Comparison of ENCODE assay signal across 19 cellular contexts in the genomic region with DNA sequence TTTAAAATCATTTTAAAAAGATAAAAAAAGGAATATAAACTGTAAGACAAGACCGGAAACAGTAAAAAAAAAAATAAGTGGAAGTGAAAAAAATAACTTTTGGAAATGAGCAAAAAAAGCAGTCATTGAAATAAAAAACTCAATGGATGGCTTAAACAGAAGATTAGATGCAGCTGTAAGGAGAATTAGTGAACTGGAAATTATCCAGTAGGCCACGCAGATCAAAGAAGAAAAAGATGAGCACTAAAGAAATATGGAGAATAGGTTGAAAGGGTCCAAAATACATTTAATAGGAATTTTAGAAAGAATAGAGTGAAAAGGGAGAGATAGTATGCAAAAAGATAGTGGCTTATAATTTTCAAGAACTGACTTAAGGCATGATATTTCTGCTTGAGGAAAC. TPM values are rescaled to one million over a fixed set of nuclear protein-coding genes. Genes with fewer than 3 reads are reported as not detected.
DNase-seq lines count a peak whose midpoint lies in the region; ATAC-seq, FAIRE-seq and TF ChIP-seq lines count a peak whose summit lies in the region.
"Had no signal": no experiment of that assay in that cellular context is flagged by ENCODE, and none has a peak within 500 bp of the region (broad histone marks: within the 10 kb centered on the region; RNA-seq: fewer than 3 reads in every experiment).

No MANE protein-coding gene starts in this region.

- no peaks in the 10 kb centered on the region for H3K27me3 Mint-ChIP-seq in activated naive CD4-positive, alpha-beta T cell treated with anti-CD3 and anti-CD28 coated beads, Interleukin-2, amount 50 U/mL, for 24 hours
- H3K27me3 Mint-ChIP-seq in stimulated activated memory B cell treated with anti-CD40 and anti-IgM and Interleukin-4, amounts not matched to agents 10 μg/mL and 1 μg/mL and 100 μg/mL, for 72 hours = no peaks in the 10 kb centered on the region
- H3K27me3 Mint-ChIP-seq: B cell had no signal

- H4K5ac ChIP-seq in H1 (ENCODE audit: insufficient read length, low read depth, low read length) = no peak overlapping the region

- peaks cover 10% of the 10 kb centered on the region for H3K36me3 Mint-ChIP-seq in activated naive CD4-positive, alpha-beta T cell treated with anti-CD3 and anti-CD28 coated beads, Interleukin-2, amount 50 U/mL, for 24 hours
- peaks cover 14 to 25% of the 10 kb centered on the region in 2 donors for H3K36me3 Mint-ChIP-seq in activated naive CD4-positive, alpha-beta T cell treated with anti-CD3 and anti-CD28 coated beads, Interleukin-2, amount 50 U/mL, for 72 hours
- peaks cover 6% of the 10 kb centered on the region for H3K36me3 Mint-ChIP-seq in stimulated activated memory B cell treated with anti-CD40 and anti-IgM and Interleukin-4, amounts not matched to agents 10 μg/mL and 1 μg/mL and 100 μg/mL, for 72 hours

- H2AK5ac ChIP-seq in H1 (ENCODE audit: low read depth, low read length) = no peak overlapping the region

- no peak overlapping the region for H3K14ac ChIP-seq in H1 (ENCODE audit: insufficient read length)

- H3K4me1 Mint-ChIP-seq in activated naive CD4-positive, alpha-beta T cell treated with anti-CD3 and anti-CD28 coated beads, Interleukin-2, amount 50 U/mL, for 24 hours = peaks cover 73% of the 10 kb centered on the region
- peaks cover 25% of the 10 kb centered on the region for H3K4me1 Mint-ChIP-seq in stimulated activated memory B cell treated with anti-CD40 and anti-IgM and Interleukin-4, amounts not matched to agents 10 μg/mL and 1 μg/mL and 100 μg/mL, for 72 hours

- H3K4me1 ChIP-seq in H1 (replicated peaks in 1 of 4; ENCODE audit: control insufficient read depth in 3 of 4, insufficient read depth in 4 of 4, low read length in 3 of 4) = no peaks in the 10 kb centered on the region
- H3K4me1 ChIP-seq: Caco-2 had no signal

- H4K20me1 ChIP-seq in H1 (replicated peaks in 1 of 2; ENCODE audit: control insufficient read depth in 1 of 2, insufficient read depth in 2 of 2, low read length in 2 of 2) = no peaks in the 10 kb centered on the region
- H4K20me1 ChIP-seq: BLaER1 treated with 17β-estradiol and CSF1 and Interleukin-3, amounts not matched to agents 10 nM and 100 nM had no signal

- no peak overlapping the region for H3K23ac ChIP-seq in H1 (ENCODE audit: insufficient read length)

- H3K56ac ChIP-seq in H1 (replicated peaks; ENCODE audit: insufficient read length, low read depth, low read length) = no peak overlapping the region

- H3K27me3 ChIP-seq in H1 (replicated peaks in 1 of 4; ENCODE audit: control insufficient read depth in 3 of 4, extremely low read depth in 1 of 4, insufficient read depth in 3 of 4, low read length in 3 of 4) = no peaks in the 10 kb centered on the region
- H3K27me3 ChIP-seq: BLaER1 treated with 17β-estradiol and CSF1 and Interleukin-3, amounts not matched to agents 10 nM and 100 nM had no signal

- H3K36me3 ChIP-seq in H1 (ENCODE audit: control insufficient read depth in 2 of 4, insufficient read depth in 4 of 4, low read length in 3 of 4) = no peaks in the 10 kb centered on the region

- DNase-seq in DMS53 (lab: John Stamatoyannopoulos, UW) (peak; percentile 7), DMS53 treated with DMSO at 0.1 percent for 48 hours (lab: John Stamatoyannopoulos, UW; ENCODE audit: unreplicated experiment) (no peak), H1 (ENCODE audit: low read depth in 1 of 2, low spot score in 2 of 2) (no peak), EL (no peak)
- no peak for DNase-seq in activated naive CD4-positive, alpha-beta T cell treated with anti-CD3 and anti-CD28 coated beads, Interleukin-2, amount 50 U/mL, for 72 hours (ENCODE audit: low spot score in 2 of 2)
- DNase-seq in effector CD8-positive, alpha-beta T cell (lab: John Stamatoyannopoulos, UW) = no peak
- DNase-seq: Caco-2, DMS79 treated with DMSO at 0.1 percent for 48 hours, GOT3, KG1 had no signal

- H3K9me3 ChIP-seq in H1 (ENCODE audit: insufficient read depth in 2 of 2, low read depth in 1 of 2, low read length in 1 of 2) = peaks cover 6 to 12% of the 10 kb centered on the region in 2 experiments; a peak in 2 of 4 replicates
- H3K9me3 ChIP-seq: Caco-2 had no signal

- no peak for TF ChIP-seq RAD21 in H1 (IDR thresholded peaks at IDR 0.05 in 1 of 2, conservative IDR thresholded peaks at IDR 0.05 in 1 of 2; ENCODE audit: low read depth in 2 of 2, low read length in 2 of 2)

- H2BK20ac ChIP-seq in H1 (ENCODE audit: low read length) = no peak overlapping the region

- H3K18ac ChIP-seq in H1 (ENCODE audit: extremely low read depth, low read length) = no peak overlapping the region

- no peak overlapping the region for H4K91ac ChIP-seq in H1 (replicated peaks; ENCODE audit: insufficient read length, low read length)

- peaks cover 10% of the 10 kb centered on the region for H3K9me3 Mint-ChIP-seq in activated naive CD4-positive, alpha-beta T cell treated with anti-CD3 and anti-CD28 coated beads, Interleukin-2, amount 50 U/mL, for 24 hours
- H3K9me3 Mint-ChIP-seq in activated naive CD4-positive, alpha-beta T cell treated with anti-CD3 and anti-CD28 coated beads, Interleukin-2, amount 50 U/mL, for 72 hours = peaks cover 0 to 26% of the 10 kb centered on the region in 2 donors
- peaks cover 7% of the 10 kb centered on the region for H3K9me3 Mint-ChIP-seq in stimulated activated memory B cell treated with anti-CD40 and anti-IgM and Interleukin-4, amounts not matched to agents 10 μg/mL and 1 μg/mL and 100 μg/mL, for 72 hours

- H3K4me3 ChIP-seq in H1 (ENCODE audit: extremely low read depth in 1 of 4, insufficient read depth in 2 of 4, low read depth in 3 of 4, low read length in 4 of 4) = no peak overlapping the region
- H3K4me3 ChIP-seq: BLaER1 treated with 17β-estradiol and CSF1 and Interleukin-3, amounts not matched to agents 10 nM and 100 nM had no signal

- peak overlapping the region; percentile 36 for H3K27ac Mint-ChIP-seq in activated naive CD4-positive, alpha-beta T cell treated with anti-CD3 and anti-CD28 coated beads, Interleukin-2, amount 50 U/mL, for 24 hours
- H3K27ac Mint-ChIP-seq in activated naive CD4-positive, alpha-beta T cell treated with anti-CD3 and anti-CD28 coated beads, Interleukin-2, amount 50 U/mL, for 72 hours = no peak overlapping the region
- peak overlapping the region; percentile 14 for H3K27ac Mint-ChIP-seq in stimulated activated memory B cell treated with anti-CD40 and anti-IgM and Interleukin-4, amounts not matched to agents 10 μg/mL and 1 μg/mL and 100 μg/mL, for 72 hours
- H3K27ac Mint-ChIP-seq: B cell, H9 had no signal

- no peak for TF ChIP-seq EP300 in H1 (IDR thresholded peaks at IDR 0.05; ENCODE audit: borderline replicate concordance in 1 of 2, low read depth in 2 of 2, low read length in 2 of 2)

- TF ChIP-seq CTCF in H1 (IDR thresholded peaks at IDR 0.05; ENCODE audit: control extremely low read depth in 1 of 3, insufficient read depth in 1 of 3, low read depth in 1 of 3, low read length in 3 of 3) = no peak

- H3K23me2 ChIP-seq in H1 (ENCODE audit: low read depth, low read length) = no peaks in the 10 kb centered on the region

- H3K9ac ChIP-seq in H1 (replicated peaks in 1 of 4; ENCODE audit: extremely low read depth in 1 of 4, low read depth in 3 of 4, low read length in 3 of 4) = no peak overlapping the region
- H3K9ac ChIP-seq: BLaER1 treated with 17β-estradiol and CSF1 and Interleukin-3, amounts not matched to agents 10 nM and 100 nM had no signal

- H3K27ac ChIP-seq in H1 (ENCODE audit: low read depth, low read length) = no peak overlapping the region
- H3K27ac ChIP-seq: 22Rv1 had no signal

- H2AFZ ChIP-seq in H1 (ENCODE audit: low read length) = no peak overlapping the region

- no peak for TF ChIP-seq POLR2A in H1 (IDR thresholded peaks at IDR 0.05; ENCODE audit: control extremely low read depth in 1 of 2, low read depth in 2 of 2, low read length in 2 of 2)

- ATAC-seq in activated naive CD4-positive, alpha-beta T cell treated with anti-CD3 and anti-CD28 coated beads, Interleukin-2, amount 50 U/mL, for 72 hours = no peak
- no peak for ATAC-seq in stimulated activated memory B cell treated with anti-CD40 and anti-IgM and Interleukin-4, amounts not matched to agents 10 μg/mL and 1 μg/mL and 100 μg/mL, for 72 hours

- H2BK15ac ChIP-seq in H1 (ENCODE audit: low read length) = no peak overlapping the region

- H3K79me2 ChIP-seq in H1 (ENCODE audit: control insufficient read depth in 1 of 2, insufficient read depth in 2 of 2, low read length in 2 of 2) = no peaks in the 10 kb centered on the region

- FAIRE-seq in H1 (lab: Jason Lieb, UNC) = no peak
- FAIRE-seq: D721Med, GM18507 had no signal

- H3K79me1 ChIP-seq in H1 (ENCODE audit: low read depth, low read length) = no peaks in the 10 kb centered on the region

- H2BK12ac ChIP-seq in H1 (ENCODE audit: low read depth, low read length) = no peak overlapping the region

- WGBS in H1 (ENCODE audit: extremely low coverage in 1 of 2, insufficient coverage in 1 of 2, insufficient read length in 1 of 2, insufficient replicate concordance in 2 of 2, low coverage in 1 of 2, low lambda C conversion rate in 2 of 2, missing lambda C conversion rate in 1 of 2), 2 experiments = 87% methylated on average over 2 of the region's 2 CpGs; no CpG with 5 or more reads in 1 of the 2 experiments

- no peak overlapping the region for H2BK120ac ChIP-seq in H1 (replicated peaks; ENCODE audit: low read depth, low read length)

- H2BK5ac ChIP-seq in H1 (ENCODE audit: low read depth, low read length) = no peak overlapping the region

- no peak overlapping the region for H3K4me3 Mint-ChIP-seq in activated naive CD4-positive, alpha-beta T cell treated with anti-CD3 and anti-CD28 coated beads, Interleukin-2, amount 50 U/mL, for 24 hours
- H3K4me3 Mint-ChIP-seq in stimulated activated memory B cell treated with anti-CD40 and anti-IgM and Interleukin-4, amounts not matched to agents 10 μg/mL and 1 μg/mL and 100 μg/mL, for 72 hours = no peak overlapping the region
- H3K4me3 Mint-ChIP-seq: B cell, H9 had no signal

- CTCF ChIA-PET in H1 (lab: Charles Lee; ENCODE audit: partially characterized antibody) = interaction anchor here (6.6 kb wide), 1 partner anchor 123 kb away, joined by 94 read pairs; no protein-coding TSS in a partner anchor

- no peak overlapping the region for H3K4me2 ChIP-seq in H1 (ENCODE audit: insufficient read depth in 1 of 2, low read depth in 2 of 2, low read length in 2 of 2)

- no peak overlapping the region for H3K4ac ChIP-seq in H1 (replicated peaks; ENCODE audit: insufficient read length, low read depth, low read length)

- POLR2A ChIA-PET in H1 (lab: Charles Lee; ENCODE audit: partially characterized antibody) = interaction anchor here (0.7 to 0.8 kb wide), 2 partner anchors 150 to 590 kb away, joined by 3 read pairs; no protein-coding TSS in a partner anchor

- no peak overlapping the region for H4K8ac ChIP-seq in H1 (ENCODE audit: extremely low read depth, insufficient read depth, low read length)

RNA-seq across cellular contexts. Expression of a gene that starts 47.0 kb away (rescaled TPM):
- total RNA-seq in activated naive CD4-positive, alpha-beta T cell treated with anti-CD3 and anti-CD28 coated beads, Interleukin-2, amount 50 U/mL, for 72 hours = 1 to 10 TPM; 8.0 to 8.8 TPM
- 5.5 and 5.8 TPM in 2 replicates for total RNA-seq in H1 (2021; fragmentation: NEBNext Ultra II Directional; extraction: Animal tissue kit (Norgen Biotek cat#: 25700))
- 10.0 and 10.4 TPM in 2 replicates for polyA plus RNA-seq in H1 (2011; rRNA removed)
- polyA plus RNA-seq in H1 (2011; cell fraction: cytosol; rRNA removed) = 9.5 TPM
- polyA plus RNA-seq in H1 (2011; cell fraction: nucleus; rRNA removed) = 20.2 TPM
- polyA plus RNA-seq in H1 (2012, experiment 1 of 2) = 4.6 to 6.2 TPM (median 5.2 TPM) in 4 replicates
- polyA plus RNA-seq in H1 (2012, experiment 2 of 2) = 2.3 TPM
- 4.6 TPM for polyA plus RNA-seq in H1 (2013, experiment 1 of 2)
- 4.2 TPM for polyA plus RNA-seq in H1 (2013, experiment 2 of 2)
- polyA minus RNA-seq in H1 (2011; rRNA and poly(A)+ RNA removed) = 11.4 and 14.3 TPM in 2 replicates
- polyA minus RNA-seq in H1 (2011; cell fraction: cytosol; rRNA and poly(A)+ RNA removed) = 3.4 TPM
- polyA minus RNA-seq in H1 (2011; cell fraction: nucleus; rRNA and poly(A)+ RNA removed) = 18.4 TPM
- total RNA-seq: G401 had no signal

Comparison
In these comparisons a context has a peak if more than half of its experiments do, and no peak if none do; other contexts are left out.
1. H3K27ac Mint-ChIP-seq: peak in activated naive CD4-positive, alpha-beta T cell treated with anti-CD3 and anti-CD28 coated beads, Interleukin-2, amount 50 U/mL, for 24 hours (single experiment) and stimulated activated memory B cell treated with anti-CD40 and anti-IgM and Interleukin-4, amounts not matched to agents 10 μg/mL and 1 μg/mL and 100 μg/mL, for 72 hours (single experiment); none in activated naive CD4-positive, alpha-beta T cell treated with anti-CD3 and anti-CD28 coated beads, Interleukin-2, amount 50 U/mL, for 72 hours (0 of 2).